In the genomic region with DNA sequence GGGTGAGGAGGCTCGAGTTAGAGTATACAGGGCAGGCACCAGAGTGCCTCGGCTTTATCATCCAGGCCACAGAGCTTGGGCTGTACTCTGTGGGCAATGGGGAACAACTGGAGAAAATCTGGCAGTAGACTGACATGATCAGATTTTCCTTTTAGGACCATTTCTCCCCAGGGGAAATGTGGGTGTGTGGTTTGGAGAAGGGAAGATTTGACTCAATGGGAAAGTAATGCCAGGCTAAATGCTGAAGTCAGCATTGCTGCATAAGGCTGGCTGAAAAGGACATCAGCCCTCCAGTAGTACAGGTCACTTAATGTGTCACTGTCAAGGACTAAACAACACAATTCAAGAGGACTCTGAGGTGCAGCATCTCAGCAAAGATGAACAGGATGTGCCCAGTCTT, we compare ENCODE assay signal across 1 cellular context.
TF ChIP-seq lines count a peak whose summit lies in the region.

No MANE protein-coding gene starts in this region.

TF ChIP-seq in HepG2, 621 proteins besides CTCF, POLR2A, EP300 and RAD21:
- TF ChIP-seq FOXA3 (CRISPR knock-in tag; IDR thresholded peaks at IDR 0.05) (no peak), POLR2G (IDR thresholded peaks at IDR 0.05; ENCODE audit: low read depth, low read length) (no peak), MAFK (conservative IDR thresholded peaks at IDR 0.05 in 1 of 2, IDR thresholded peaks at IDR 0.05 in 1 of 2; ENCODE audit: low read length in 2 of 2) (peak; percentile 73 to 78), MAFF (IDR thresholded peaks at IDR 0.05; ENCODE audit: low read depth, low read length) (peak; percentile 54), FIP1L1 (IDR thresholded peaks at IDR 0.05; ENCODE audit: borderline replicate concordance, insufficient read depth, low read depth, low read length) (no peak)
- TF ChIP-seq, protein P1, sequence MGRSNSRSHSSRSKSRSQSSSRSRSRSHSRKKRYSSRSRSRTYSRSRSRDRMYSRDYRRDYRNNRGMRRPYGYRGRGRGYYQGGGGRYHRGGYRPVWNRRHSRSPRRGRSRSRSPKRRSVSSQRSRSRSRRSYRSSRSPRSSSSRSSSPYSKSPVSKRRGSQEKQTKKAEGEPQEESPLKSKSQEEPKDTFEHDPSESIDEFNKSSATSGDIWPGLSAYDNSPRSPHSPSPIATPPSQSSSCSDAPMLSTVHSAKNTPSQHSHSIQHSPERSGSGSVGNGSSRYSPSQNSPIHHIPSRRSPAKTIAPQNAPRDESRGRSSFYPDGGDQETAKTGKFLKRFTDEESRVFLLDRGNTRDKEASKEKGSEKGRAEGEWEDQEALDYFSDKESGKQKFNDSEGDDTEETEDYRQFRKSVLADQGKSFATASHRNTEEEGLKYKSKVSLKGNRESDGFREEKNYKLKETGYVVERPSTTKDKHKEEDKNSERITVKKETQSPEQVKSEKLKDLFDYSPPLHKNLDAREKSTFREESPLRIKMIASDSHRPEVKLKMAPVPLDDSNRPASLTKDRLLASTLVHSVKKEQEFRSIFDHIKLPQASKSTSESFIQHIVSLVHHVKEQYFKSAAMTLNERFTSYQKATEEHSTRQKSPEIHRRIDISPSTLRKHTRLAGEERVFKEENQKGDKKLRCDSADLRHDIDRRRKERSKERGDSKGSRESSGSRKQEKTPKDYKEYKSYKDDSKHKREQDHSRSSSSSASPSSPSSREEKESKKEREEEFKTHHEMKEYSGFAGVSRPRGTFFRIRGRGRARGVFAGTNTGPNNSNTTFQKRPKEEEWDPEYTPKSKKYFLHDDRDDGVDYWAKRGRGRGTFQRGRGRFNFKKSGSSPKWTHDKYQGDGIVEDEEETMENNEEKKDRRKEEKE (IDR thresholded peaks at IDR 0.05): no peak
